1 cellular context compared by ENCODE assay signal in the genomic region with DNA sequence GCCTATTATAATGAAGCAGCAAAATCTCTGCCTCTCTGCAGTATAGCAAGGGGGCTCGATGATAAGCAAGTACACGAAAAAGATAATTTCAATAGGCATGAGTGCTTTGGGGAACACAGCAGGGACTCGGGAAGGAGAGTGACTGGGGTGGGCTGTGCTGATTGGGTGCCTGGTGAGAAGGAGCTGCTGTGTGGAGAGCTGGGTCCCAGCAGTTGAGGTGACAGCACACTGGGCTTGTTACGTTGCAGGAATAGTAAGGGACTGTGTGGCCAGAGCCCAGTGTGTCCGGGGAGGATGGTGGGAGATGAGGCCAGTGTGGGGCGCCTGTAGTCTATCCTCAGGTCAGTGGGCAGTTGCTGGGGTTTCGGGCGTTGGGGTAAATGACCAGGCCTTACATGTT.
TF ChIP-seq lines count a peak whose summit lies in the region.

No MANE protein-coding gene starts in this region.

TF ChIP-seq in A549, 52 proteins besides CTCF, POLR2A, EP300 and RAD21:
- no peak for TF ChIP-seq NFE2L2 (conservative IDR thresholded peaks at IDR 0.05; ENCODE audit: low read length)
- no peak for TF ChIP-seq EHF (CRISPR knock-in tag; IDR thresholded peaks at IDR 0.05)
